In the genomic region with DNA sequence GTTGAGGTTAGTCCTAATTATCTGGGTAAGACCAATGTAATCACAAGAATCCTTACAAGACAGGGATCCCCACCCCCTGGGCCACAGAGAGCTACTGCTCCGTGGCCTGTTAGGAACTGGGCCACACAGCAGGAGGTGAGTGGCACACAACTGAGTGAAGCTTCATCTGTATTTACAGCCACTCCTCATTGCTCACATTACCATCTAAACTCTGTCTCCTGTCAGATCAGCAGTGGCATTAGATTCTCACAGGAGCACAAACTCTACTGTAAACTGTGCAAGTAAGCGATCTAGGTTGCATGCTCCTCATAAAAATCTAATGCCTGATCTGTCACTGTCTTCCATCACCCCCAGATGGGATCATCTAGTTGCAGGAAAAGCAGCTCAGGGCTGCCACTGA, we compare ENCODE assay signal across 23 cellular contexts.
"Had no signal": no experiment of that assay in that cellular context is flagged by ENCODE, and none has a peak within 500 bp of the region (broad histone marks: within the 10 kb centered on the region; RNA-seq: fewer than 3 reads in every experiment).

No MANE protein-coding gene starts in this region.

- H3K36me3 ChIP-seq: colonic mucosa, esophagus muscularis mucosa, esophagus squamous epithelium, gastrocnemius medialis, gastroesophageal sphincter, heart left ventricle, heart right ventricle had no signal

- H3K27me3 Mint-ChIP-seq: dendritic cell treated with granulocyte-macrophage colony-stimulating factor and Interleukin-4, amounts not matched to agents 40 ng/mL and 50 ng/mL, for 4 days had no signal

- H3K27ac ChIP-seq: colonic mucosa, coronary artery, dorsolateral prefrontal cortex, epithelial cell of prostate, esophagus muscularis mucosa, esophagus squamous epithelium, foreskin keratinocyte, gastrocnemius medialis, gastroesophageal sphincter, heart left ventricle, heart right ventricle had no signal

- H3K9me3 ChIP-seq: colonic mucosa, esophagus muscularis mucosa, esophagus squamous epithelium, gastrocnemius medialis, gastroesophageal sphincter, heart left ventricle, heart right ventricle had no signal

- H3K4me1 ChIP-seq: colonic mucosa, esophagus muscularis mucosa, esophagus squamous epithelium, foreskin keratinocyte, gastrocnemius medialis, gastroesophageal sphincter, heart left ventricle, heart right ventricle had no signal

- H3K9me3 Mint-ChIP-seq: dendritic cell treated with granulocyte-macrophage colony-stimulating factor and Interleukin-4, amounts not matched to agents 40 ng/mL and 50 ng/mL, for 4 days had no signal

- H3K27ac Mint-ChIP-seq: dendritic cell treated with granulocyte-macrophage colony-stimulating factor and Interleukin-4, amounts not matched to agents 40 ng/mL and 50 ng/mL, for 4 days; effector memory CD8-positive, alpha-beta T cell had no signal

- H3K4me3 ChIP-seq: colonic mucosa, coronary artery, dorsolateral prefrontal cortex, esophagus muscularis mucosa, esophagus squamous epithelium, gastrocnemius medialis, gastroesophageal sphincter, heart left ventricle, heart right ventricle had no signal

- DNase-seq: colonic mucosa; cortex of kidney; dermis blood vessel endothelial cell; dorsolateral prefrontal cortex; effector CD4-positive, alpha-beta T cell; effector CD8-positive, alpha-beta T cell; effector memory CD4-positive, alpha-beta T cell; effector memory CD8-positive, alpha-beta T cell; erythroblast; esophagus squamous epithelium; foreskin fibroblast; foreskin keratinocyte; foreskin melanocyte; gastrocnemius medialis; glutamatergic neuron; head of caudate nucleus; heart left ventricle; heart right ventricle had no signal

- H3K27me3 ChIP-seq: colonic mucosa, dorsolateral prefrontal cortex, esophagus muscularis mucosa, esophagus squamous epithelium, foreskin keratinocyte, gastrocnemius medialis, gastroesophageal sphincter, heart left ventricle had no signal

- H3K4me3 Mint-ChIP-seq: dendritic cell treated with granulocyte-macrophage colony-stimulating factor and Interleukin-4, amounts not matched to agents 40 ng/mL and 50 ng/mL, for 4 days; effector memory CD8-positive, alpha-beta T cell had no signal
